In the genomic region with DNA sequence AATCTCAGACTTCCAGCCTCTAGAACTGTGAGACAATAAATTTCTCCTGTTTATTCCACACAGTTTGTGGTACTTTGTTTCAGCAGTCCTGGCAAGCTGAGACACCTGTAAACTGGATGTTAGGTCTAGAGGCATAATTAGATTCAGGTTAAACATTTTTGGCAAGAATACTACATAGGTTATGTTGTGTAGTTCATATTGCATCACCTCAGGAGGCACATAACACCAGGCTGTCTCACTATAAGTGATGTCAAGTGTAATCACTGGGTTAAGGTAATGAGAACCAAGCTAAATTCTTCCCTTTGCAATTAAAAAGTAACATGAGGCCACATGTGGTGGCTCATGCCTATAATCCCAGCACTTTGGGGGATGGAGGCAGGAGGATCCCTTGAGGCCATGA, we compare ENCODE assay signal across 32 cellular contexts.
"Had no signal": no experiment of that assay in that cellular context is flagged by ENCODE, and none has a peak within 500 bp of the region (broad histone marks: within the 10 kb centered on the region; RNA-seq: fewer than 3 reads in every experiment).

No MANE protein-coding gene starts in this region.

- H3K4me1 ChIP-seq: left lung, lower lobe of right lung, parathyroid adenoma, psoas muscle, right atrium auricular region, upper lobe of right lung had no signal

- H2AFZ ChIP-seq: neural progenitor cell, parathyroid adenoma had no signal

- H3K27me3 Mint-ChIP-seq: activated CD4-positive, alpha-beta memory T cell treated with anti-CD3 and anti-CD28 coated beads for 36 hours; activated CD4-positive, alpha-beta T cell treated with anti-CD3 and anti-CD28 coated beads, Interleukin-2, amount 10 ng/mL, durations not matched to agents 24 days and 14 days; activated naive CD4-positive, alpha-beta T cell treated with anti-CD3 and anti-CD28 coated beads, Interleukin-2, amount 10 ng/mL, durations not matched to agents 7 days and 5 days; activated naive CD8-positive, alpha-beta T cell treated with anti-CD3 and anti-CD28 coated beads, Interleukin-2, amount 10 ng/mL, durations not matched to agents 7 days and 5 days had no signal

- H3K4me3 Mint-ChIP-seq: activated CD4-positive, alpha-beta memory T cell treated with anti-CD3 and anti-CD28 coated beads for 36 hours; activated CD4-positive, alpha-beta T cell treated with anti-CD3 and anti-CD28 coated beads, Interleukin-2, amount 10 ng/mL, durations not matched to agents 24 days and 14 days; activated naive CD4-positive, alpha-beta T cell treated with anti-CD3 and anti-CD28 coated beads, Interleukin-2, amount 10 ng/mL, durations not matched to agents 7 days and 5 days; activated naive CD8-positive, alpha-beta T cell treated with anti-CD3 and anti-CD28 coated beads, Interleukin-2, amount 10 ng/mL, durations not matched to agents 7 days and 5 days; activated T-cell treated with anti-CD3 and anti-CD28 coated beads, Interleukin-2, amount 50 U/mL, for 24 hours; brain; natural killer cell; neural progenitor cell; stimulated activated naive B cell treated with anti-CD40 and anti-IgM and Interleukin-4, amounts not matched to agents 10 μg/mL and 1 μg/mL and 100 μg/mL, for 72 hours had no signal

- H3K36me3 ChIP-seq: ascending aorta, left lung, lower lobe of right lung, neural progenitor cell, right atrium auricular region, stomach, thyroid gland, upper lobe of right lung had no signal

- H3K36me3 Mint-ChIP-seq: activated CD4-positive, alpha-beta memory T cell treated with anti-CD3 and anti-CD28 coated beads for 36 hours; brain; natural killer cell; neural progenitor cell; stimulated activated naive B cell treated with anti-CD40 and anti-IgM and Interleukin-4, amounts not matched to agents 10 μg/mL and 1 μg/mL and 100 μg/mL, for 72 hours had no signal

- H3K4me3 ChIP-seq: ascending aorta, left lung, lower lobe of right lung, neural progenitor cell, psoas muscle, right atrium auricular region, smooth muscle cell, stomach, thyroid gland, upper lobe of right lung had no signal

- DNase-seq: activated CD4-positive, alpha-beta memory T cell treated with anti-CD3 and anti-CD28 coated beads for 36 hours; activated CD4-positive, alpha-beta T cell treated with anti-CD3 and anti-CD28 coated beads, Interleukin-2, amount 10 ng/mL, durations not matched to agents 24 days and 14 days; activated CD4-positive, CD25-positive, alpha-beta regulatory T cell treated with anti-CD3 and anti-CD28 coated beads, Interleukin-2, amount 50 U/mL, for 72 hours; activated CD8-positive, alpha-beta memory T cell treated with anti-CD3 and anti-CD28 coated beads, Interleukin-2, amount 50 U/mL, for 48 hours; activated gamma-delta T cell; activated naive CD4-positive, alpha-beta T cell treated with anti-CD3 and anti-CD28 coated beads, Interleukin-2, amount 10 ng/mL, durations not matched to agents 7 days and 5 days; activated naive CD8-positive, alpha-beta T cell treated with anti-CD3 and anti-CD28 coated beads, Interleukin-2, amount 10 ng/mL, durations not matched to agents 7 days and 5 days; activated T-cell treated with anti-CD3 and anti-CD28 coated beads, Interleukin-2, amount 50 U/mL, for 24 hours; caudate nucleus; cortex of kidney; head of caudate nucleus; hippocampal formation; kidney glomerular epithelial cell; left lung; lower lobe of right lung; mesendoderm; natural killer cell; occipital lobe; psoas muscle; stimulated activated CD4-positive, alpha-beta T cell treated with anti-CD3 and anti-CD28 coated beads, Interleukin-1b, Interleukin-23, amount 100 ng/mL, for 48 hours; stimulated activated CD4-positive, alpha-beta T cell treated with anti-CD3 and anti-CD28 coated beads, Interleukin-4, amount 100 ng/mL, for 4 hours; stimulated activated naive B cell treated with anti-CD40 and anti-IgM and Interleukin-4, amounts not matched to agents 10 μg/mL and 1 μg/mL and 100 μg/mL, for 72 hours; stomach; T-helper 9 cell; thyroid gland; upper lobe of right lung had no signal

- H3K27ac Mint-ChIP-seq: activated CD4-positive, alpha-beta memory T cell treated with anti-CD3 and anti-CD28 coated beads for 36 hours; activated CD4-positive, alpha-beta T cell treated with anti-CD3 and anti-CD28 coated beads, Interleukin-2, amount 10 ng/mL, durations not matched to agents 24 days and 14 days; activated naive CD4-positive, alpha-beta T cell treated with anti-CD3 and anti-CD28 coated beads, Interleukin-2, amount 10 ng/mL, durations not matched to agents 7 days and 5 days; activated naive CD8-positive, alpha-beta T cell treated with anti-CD3 and anti-CD28 coated beads, Interleukin-2, amount 10 ng/mL, durations not matched to agents 7 days and 5 days; activated T-cell treated with anti-CD3 and anti-CD28 coated beads, Interleukin-2, amount 50 U/mL, for 24 hours; brain; natural killer cell; neural progenitor cell; stimulated activated naive B cell treated with anti-CD40 and anti-IgM and Interleukin-4, amounts not matched to agents 10 μg/mL and 1 μg/mL and 100 μg/mL, for 72 hours had no signal

- H3K9me3 Mint-ChIP-seq: activated CD4-positive, alpha-beta memory T cell treated with anti-CD3 and anti-CD28 coated beads for 36 hours; stimulated activated naive B cell treated with anti-CD40 and anti-IgM and Interleukin-4, amounts not matched to agents 10 μg/mL and 1 μg/mL and 100 μg/mL, for 72 hours had no signal

- H3K79me2 ChIP-seq: parathyroid adenoma had no signal

- H3K9me3 ChIP-seq: ascending aorta, left lung, lower lobe of right lung, psoas muscle, right atrium auricular region, thyroid gland, upper lobe of right lung had no signal

- H3K4me1 Mint-ChIP-seq: natural killer cell; stimulated activated naive B cell treated with anti-CD40 and anti-IgM and Interleukin-4, amounts not matched to agents 10 μg/mL and 1 μg/mL and 100 μg/mL, for 72 hours had no signal

- H3K27me3 ChIP-seq: ascending aorta, neural progenitor cell, right atrium auricular region, thyroid gland, upper lobe of right lung had no signal

- H3K4me2 ChIP-seq: neural progenitor cell, smooth muscle cell had no signal

- H3K27ac ChIP-seq: ascending aorta, left lung, lower lobe of right lung, neural progenitor cell, parathyroid adenoma, psoas muscle, right atrium auricular region, stomach, thyroid gland, upper lobe of right lung had no signal

- H3K9ac ChIP-seq: neural progenitor cell, parathyroid adenoma had no signal
